ENCODE assay signal across 8 cellular contexts in the genomic region with DNA sequence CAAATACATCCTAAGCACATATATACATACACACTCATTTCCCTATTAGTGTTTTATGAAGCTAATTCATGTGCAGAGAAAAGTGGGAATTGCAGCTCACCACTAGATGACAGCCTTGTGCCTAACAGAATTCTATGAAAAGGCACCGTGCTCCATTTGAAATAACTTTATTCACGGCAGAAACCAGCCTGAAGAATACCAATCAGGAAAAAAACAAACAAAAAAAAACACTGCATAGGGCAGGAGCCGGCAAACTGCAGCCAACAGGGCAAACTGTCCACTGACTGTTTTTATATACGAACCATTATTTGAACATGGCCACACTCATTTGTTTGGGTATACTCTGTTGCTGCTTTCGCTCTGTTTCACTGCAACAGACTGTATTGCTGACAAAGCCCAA. TPM values are rescaled to one million over a fixed set of nuclear protein-coding genes. Genes with fewer than 3 reads are reported as not detected.
DNase-seq lines count a peak whose midpoint lies in the region; ATAC-seq and TF ChIP-seq lines count a peak whose summit lies in the region.

No MANE protein-coding gene starts in this region.

- CTCF ChIA-PET in activated CD4-positive, alpha-beta T cell treated with anti-CD3 and anti-CD28 coated beads, Interleukin-2, amount 10 ng/mL, durations not matched to agents 7 days and 5 days (lab: Charles Lee): interaction anchor here (1.1 kb wide), 1 partner anchor 32 kb away, joined by 4 read pairs; no protein-coding TSS in a partner anchor

- ATAC-seq in lung (ENCODE audit: insufficient read depth, low FRiP score): no peak
- no peak for ATAC-seq in HG02981 (IDR thresholded peaks at IDR 0.05; ENCODE audit: unreplicated experiment)
- ATAC-seq in GM18505 (IDR thresholded peaks at IDR 0.05; ENCODE audit: unreplicated experiment): no peak
- ATAC-seq in HG03175 (IDR thresholded peaks at IDR 0.05; ENCODE audit: unreplicated experiment): no peak

- WGBS in lung, 2 donors: 26 to 34% methylated on average over 5 of the region's 5 CpGs

- POLR2A ChIA-PET in activated CD4-positive, alpha-beta T cell treated with anti-CD3 and anti-CD28 coated beads, Interleukin-2, amount 10 ng/mL, durations not matched to agents 7 days and 5 days (lab: Charles Lee): no interaction called here

- H3K36me3 Mint-ChIP-seq in activated CD4-positive, alpha-beta T cell treated with anti-CD3 and anti-CD28 coated beads, Interleukin-2, amount 10 ng/mL, durations not matched to agents 7 days and 5 days (ENCODE audit: low read depth): peaks cover 45% of the 10 kb centered on the region

- H3K4me1 ChIP-seq in lung (ENCODE audit: control insufficient read depth in 2 of 2, insufficient read depth in 2 of 2, low read length in 2 of 2): peaks cover 0 to 3% of the 10 kb centered on the region in 2 donors

- no peaks in the 10 kb centered on the region for H3K9me3 Mint-ChIP-seq in activated CD4-positive, alpha-beta T cell treated with anti-CD3 and anti-CD28 coated beads, Interleukin-2, amount 10 ng/mL, durations not matched to agents 7 days and 5 days

- peaks cover 6 to 9% of the 10 kb centered on the region in 2 donors for H3K36me3 ChIP-seq in lung (ENCODE audit: control insufficient read depth in 2 of 2, insufficient read depth in 2 of 2, low read length in 2 of 2)

- no peaks in the 10 kb centered on the region for H3K9me3 ChIP-seq in lung (ENCODE audit: control insufficient read depth in 2 of 2, insufficient read depth in 1 of 2, low read length in 1 of 2)

- no peak overlapping the region for H3K4me3 Mint-ChIP-seq in activated CD4-positive, alpha-beta T cell treated with anti-CD3 and anti-CD28 coated beads, Interleukin-2, amount 10 ng/mL, durations not matched to agents 7 days and 5 days

- H3K4me3 ChIP-seq in lung: peak overlapping the region; percentile 16

- no peak overlapping the region for H3K27ac ChIP-seq in lung (ENCODE audit: low read depth in 1 of 2, low read length in 1 of 2)

- H3K4me1 Mint-ChIP-seq in activated CD4-positive, alpha-beta T cell treated with anti-CD3 and anti-CD28 coated beads, Interleukin-2, amount 10 ng/mL, durations not matched to agents 7 days and 5 days: peaks cover 6% of the 10 kb centered on the region

- TF ChIP-seq CTCF in lung (IDR thresholded peaks at IDR 0.05; ENCODE audit: control extremely low read depth, extremely low read depth): peak; percentile 57

- H3K27me3 Mint-ChIP-seq in activated CD4-positive, alpha-beta T cell treated with anti-CD3 and anti-CD28 coated beads, Interleukin-2, amount 10 ng/mL, durations not matched to agents 7 days and 5 days: no peaks in the 10 kb centered on the region

- H3K27me3 ChIP-seq in lung (ENCODE audit: control insufficient read depth, insufficient read depth): no peaks in the 10 kb centered on the region

- TF ChIP-seq POLR2A in GM18505 (IDR thresholded peaks at IDR 0.05; ENCODE audit: borderline replicate concordance, extremely low read depth, insufficient read depth, insufficient read length): no peak

- H3K27ac Mint-ChIP-seq in activated CD4-positive, alpha-beta T cell treated with anti-CD3 and anti-CD28 coated beads, Interleukin-2, amount 10 ng/mL, durations not matched to agents 7 days and 5 days: peak overlapping the region; percentile 25

- DNase-seq in activated CD4-positive, alpha-beta T cell treated with anti-CD3 and anti-CD28 coated beads, Interleukin-2, amount 10 ng/mL, durations not matched to agents 7 days and 5 days: peak; percentile 14
- no peak for DNase-seq in activated CD4-positive, alpha-beta T cell treated with anti-CD3 and anti-CD28 coated beads for 48 hours
- DNase-seq in NCI-H2196 treated with DMSO at 0.1 percent for 48 hours (lab: John Stamatoyannopoulos, UW; ENCODE audit: unreplicated experiment) (peak; percentile 75), cerebellar cortex (ENCODE audit: low spot score) (peak; percentile 61), lung (ENCODE audit: low spot score) (no peak)

RNA-seq across cellular contexts. Expression of a gene that starts 33.6 kb away (rescaled TPM):
- total RNA-seq in activated CD4-positive, alpha-beta T cell treated with anti-CD3 and anti-CD28 coated beads, Interleukin-2, amount 10 ng/mL, durations not matched to agents 7 days and 5 days: 10 to 100 TPM; 24.2 to 25.1 TPM
- total RNA-seq in lung: 10 to 100 TPM; 19.0 to 21.5 TPM
- polyA plus RNA-seq in lung: 1 to 10 TPM; 3.1 to 7.1 TPM

Comparison
In these comparisons a context has a peak if more than half of its experiments do, and no peak if none do; other contexts are left out.
1. DNase-seq: peak in activated CD4-positive, alpha-beta T cell treated with anti-CD3 and anti-CD28 coated beads, Interleukin-2, amount 10 ng/mL, durations not matched to agents 7 days and 5 days (single experiment), NCI-H2196 treated with DMSO at 0.1 percent for 48 hours (single experiment) and cerebellar cortex (single experiment); none in activated CD4-positive, alpha-beta T cell treated with anti-CD3 and anti-CD28 coated beads for 48 hours (single experiment) and lung (single experiment).